Comparison of ENCODE assay signal across 8 cellular contexts in genomic region chr17:74737299-74738050, GRCh38. TPM values are rescaled to one million over a fixed set of nuclear protein-coding genes. Genes with fewer than 3 reads are reported as not detected.
DNase-seq lines count a peak whose midpoint lies in the region; ATAC-seq, FAIRE-seq and TF ChIP-seq lines count a peak whose summit lies in the region.

No MANE protein-coding gene starts in this region.

- H3K4me2 ChIP-seq in GM23338 = peak overlapping the region; percentile 90

- no peaks in the 10 kb centered on the region for H3K36me3 ChIP-seq in GM23338 (ENCODE audit: insufficient read depth)

- peak overlapping the region; percentile 96 for H2AFZ ChIP-seq in GM23338

- no peak for FAIRE-seq in urothelium cell line (lab: Jason Lieb, UNC)

- DNase-seq in AG10803 (ENCODE audit: low read depth) (no peak), GM23338 (ENCODE audit: low spot score) (peak; percentile 92), SK-MEL-5 (ENCODE audit: low read depth, low spot score) (peak; percentile 39), choroid plexus epithelial cell (ENCODE audit: low read depth) (no peak), memory B cell (ENCODE audit: low spot score in 2 of 2) (peak; percentile 37 to 63), urothelium cell line (ENCODE audit: low spot score) (peak; percentile 62), NCI-H187 (lab: John Stamatoyannopoulos, UW) (no peak)

- H3K27me3 ChIP-seq in GM23338 (ENCODE audit: insufficient read depth) = peaks cover 11% of the 10 kb centered on the region; the same call in 1 of the 2 replicates

- peak; percentile 33 for TF ChIP-seq CTCF in AG10803 (conservative IDR thresholded peaks at IDR 0.05; ENCODE audit: low read length)
- peak; percentile 60 to 73 for TF ChIP-seq CTCF in GM23338 (conservative IDR thresholded peaks at IDR 0.05; ENCODE audit: low read depth in 2 of 2)
- TF ChIP-seq CTCF in choroid plexus epithelial cell (conservative IDR thresholded peaks at IDR 0.05; ENCODE audit: low read depth, low read length) = peak; percentile 50

- peaks cover 15% of the 10 kb centered on the region; the same call in 1 of the 2 replicates for H3F3A ChIP-seq in GM23338 (replicated peaks; ENCODE audit: low read depth)

- H3K4me1 ChIP-seq in GM23338 (ENCODE audit: insufficient read depth) = peaks cover 21% of the 10 kb centered on the region

- H3K9me2 ChIP-seq in GM23338 (ENCODE audit: insufficient read depth) = no peaks in the 10 kb centered on the region

- H3K36me3 Mint-ChIP-seq in GM23338 (ENCODE audit: low read depth) = no peaks in the 10 kb centered on the region
- H3K36me3 Mint-ChIP-seq in memory B cell = peaks cover 2% of the 10 kb centered on the region

- H3K27me3 Mint-ChIP-seq in GM23338 (ENCODE audit: insufficient read depth, low read depth, poor library complexity) (peaks cover 24% of the 10 kb centered on the region), memory B cell (no peaks in the 10 kb centered on the region)

- peaks cover 30% of the 10 kb centered on the region for H3K4me1 Mint-ChIP-seq in GM23338
- H3K4me1 Mint-ChIP-seq in memory B cell = peaks cover 46% of the 10 kb centered on the region

- H4K20me1 ChIP-seq in GM23338 (replicated peaks; ENCODE audit: insufficient read depth) = no peaks in the 10 kb centered on the region

- H3K27ac Mint-ChIP-seq in GM23338 (no peak overlapping the region), memory B cell (peak overlapping the region; percentile 4)

- H3K4me3 ChIP-seq in AG10803 (ENCODE audit: low read length) (no peak overlapping the region), GM23338 (peak overlapping the region; percentile 84), choroid plexus epithelial cell (ENCODE audit: low read depth, low read length) (no peak overlapping the region)

- in situ Hi-C loops in SK-MEL-5 (cut with HindIII; ENCODE audit: low pct_unique_long_range_greater_than_20kb, low sequenced_read_pairs) = no loop called here

- ATAC-seq in GM23338 = peak; percentile 66
- peak; percentile 21 for ATAC-seq in memory B cell (ENCODE audit: low read depth)
- no peak for ATAC-seq in HG03378 (IDR thresholded peaks at IDR 0.05; ENCODE audit: unreplicated experiment)

- no peaks in the 10 kb centered on the region for H3K9me3 Mint-ChIP-seq in GM23338
- H3K9me3 Mint-ChIP-seq in memory B cell = no peaks in the 10 kb centered on the region

- H3K79me2 ChIP-seq in GM23338 (replicated peaks; ENCODE audit: insufficient read depth) = no peaks in the 10 kb centered on the region

- H3K4me3 Mint-ChIP-seq in GM23338 (peak overlapping the region; percentile 83), memory B cell (peak overlapping the region; percentile 86)

- H3K27ac ChIP-seq in GM23338 (ENCODE audit: low read depth) = peak overlapping the region; percentile 72; the same call in 1 of the 2 replicates

TF ChIP-seq in GM23338, 12 proteins besides CTCF, POLR2A, EP300 and RAD21 (continues in another document):
- no peak for TF ChIP-seq CREB1 (CRISPR knock-in tag; IDR thresholded peaks at IDR 0.05; ENCODE audit: low read depth)
- no peak for TF ChIP-seq EZH2phosphoT487 (IDR thresholded peaks at IDR 0.05; ENCODE audit: unreplicated experiment)
- no peak for TF ChIP-seq ETS1 (IDR thresholded peaks at IDR 0.05)
- TF ChIP-seq STAT1 (IDR thresholded peaks at IDR 0.05; ENCODE audit: unreplicated experiment) = no peak
- TF ChIP-seq ZNF462 (CRISPR knock-in tag; IDR thresholded peaks at IDR 0.05) = no peak
- no peak for TF ChIP-seq EZH2 (IDR thresholded peaks at IDR 0.05; ENCODE audit: low read depth, unreplicated experiment)
- TF ChIP-seq ZNF114 (CRISPR knock-in tag; IDR thresholded peaks at IDR 0.05) = no peak

RNA-seq across cellular contexts. Expression of gene RAB37, which starts 0.4 kb away (rescaled TPM):
- total RNA-seq in GM23338 (2014; rRNA removed; shearing (Covaris generic)) = 3.4 and 5.2 TPM in 2 replicates
- 3.3 and 3.6 TPM in 2 replicates for polyA plus RNA-seq in GM23338 (2016; fragmentation: Nextera tagmentation; extraction: Ambion mirVana)
- 0.40 and 0.66 TPM in 2 replicates for total RNA-seq in SK-MEL-5 (2014; rRNA removed; shearing (Covaris generic))
- 0.21 and 1.6 TPM in 2 replicates for polyA plus RNA-seq in SK-MEL-5 (2015; cell fraction: cytosol; rRNA removed)
- 0.19 and 0.58 TPM in 2 replicates for polyA plus RNA-seq in SK-MEL-5 (2015; cell fraction: nucleus; rRNA removed)

RNA-seq across cellular contexts. Expression of gene NHERF1, which starts 11.0 kb away (rescaled TPM):
- total RNA-seq in GM23338 (2014; rRNA removed; shearing (Covaris generic)) = 85.8 and 100 TPM in 2 replicates
- 48.8 and 49.3 TPM in 2 replicates for polyA plus RNA-seq in GM23338 (2016; fragmentation: Nextera tagmentation; extraction: Ambion mirVana)
- total RNA-seq in SK-MEL-5 (2014; rRNA removed; shearing (Covaris generic)) = 43.2 and 45.6 TPM in 2 replicates
- 65.1 and 90.4 TPM in 2 replicates for polyA plus RNA-seq in SK-MEL-5 (2015; cell fraction: cytosol; rRNA removed)
- polyA plus RNA-seq in SK-MEL-5 (2015; cell fraction: nucleus; rRNA removed) = 16.9 and 36.5 TPM in 2 replicates

RNA-seq across cellular contexts. Expression of gene CD300LF, which starts 24.8 kb away (rescaled TPM):
- total RNA-seq in GM23338 (2014; rRNA removed; shearing (Covaris generic)) = not detected in 2 replicates
- not detected in 2 replicates for polyA plus RNA-seq in GM23338 (2016; fragmentation: Nextera tagmentation; extraction: Ambion mirVana)
- 0.13 TPM in 1 of 2 replicates, not detected in the other for total RNA-seq in SK-MEL-5 (2014; rRNA removed; shearing (Covaris generic))
- 0.68 TPM in 1 of 2 replicates, not detected in the other for polyA plus RNA-seq in SK-MEL-5 (2015; cell fraction: cytosol; rRNA removed)
- polyA plus RNA-seq in SK-MEL-5 (2015; cell fraction: nucleus; rRNA removed) = not detected in 2 replicates

RNA-seq across cellular contexts. Expression of gene NAT9, which starts 38.7 kb away (rescaled TPM):
- total RNA-seq in GM23338 (2014; rRNA removed; shearing (Covaris generic)) = 37.5 and 62.1 TPM in 2 replicates
- 30.7 and 37.3 TPM in 2 replicates for polyA plus RNA-seq in GM23338 (2016; fragmentation: Nextera tagmentation; extraction: Ambion mirVana)
- total RNA-seq in SK-MEL-5 (2014; rRNA removed; shearing (Covaris generic)) = 51.4 and 61.0 TPM in 2 replicates
- 48.4 and 56.1 TPM in 2 replicates for polyA plus RNA-seq in SK-MEL-5 (2015; cell fraction: cytosol; rRNA removed)
- polyA plus RNA-seq in SK-MEL-5 (2015; cell fraction: nucleus; rRNA removed) = 741 and 874 TPM in 2 replicates

Comparison
In these comparisons a context has a peak if more than half of its experiments do, and no peak if none do; other contexts are left out.
1. DNase-seq: peak in GM23338 (single experiment), SK-MEL-5 (single experiment), memory B cell (2 of 2) and urothelium cell line (single experiment); none in AG10803 (single experiment), choroid plexus epithelial cell (single experiment) and NCI-H187 (0 of 2).
2. Peak in every context shown above with its lines, with median percentiles within 50 percentile points of each other: CTCF ChIP-seq.